Comparison of ENCODE assay signal across 8 cellular contexts in genomic region chr22:50783033-50783880, GRCh38. TPM values are rescaled to one million over a fixed set of nuclear protein-coding genes. Genes with fewer than 3 reads are reported as not detected.
DNase-seq lines count a peak whose midpoint lies in the region; ATAC-seq, FAIRE-seq and TF ChIP-seq lines count a peak whose summit lies in the region.
"Not testable (repeated sequence)": the region's sequence is repeated elsewhere in the genome, so short reads cannot be mapped to it uniquely, and the experiment has no call there.

RABL2B (minus strand) TSS chr22:50783636; CDS start chr22:50782294, 1,342 bp downstream.

- 2% methylated on average over 51 of the region's 77 CpGs for WGBS in hepatocyte (ENCODE audit: low lambda C conversion rate, missing lambda C conversion rate)

- TF ChIP-seq CTCF in astrocyte of the cerebellum (IDR thresholded peaks at IDR 0.05; ENCODE audit: low read depth, low read length, missing control alignments); hepatocyte (IDR thresholded peaks at IDR 0.05; ENCODE audit: poor library complexity): not testable (repeated sequence)

- not testable (repeated sequence) for H4K20me1 ChIP-seq in hepatocyte (ENCODE audit: insufficient read depth, poor library complexity, severe bottlenecking)

- H3K79me2 ChIP-seq in hepatocyte = not testable (repeated sequence)

- H3K4me2 ChIP-seq in hepatocyte = peak within 1 kb of the TSS; percentile 79

- not testable (repeated sequence) for H3K27ac ChIP-seq in hepatocyte; rectal smooth muscle tissue (ENCODE audit: low read depth, low read length)

- peak; percentile 88 for ATAC-seq in HG02943 (IDR thresholded peaks at IDR 0.05; ENCODE audit: low read depth, unreplicated experiment)

- peak; percentile 87 for DNase-seq in GM18507 (ENCODE audit: extremely low spot score, insufficient read length, low read depth)
- peak; percentile 61 for DNase-seq in NCI-H2029 (lab: John Stamatoyannopoulos, UW)
- peak; percentile 82 for DNase-seq in T-helper 9 cell
- peak; percentile 56 for DNase-seq in astrocyte of the cerebellum (ENCODE audit: low read depth)
- peak; percentile 94 for DNase-seq in hepatocyte (ENCODE audit: low spot score)
- DNase-seq in urothelium cell line (ENCODE audit: low spot score) = peak; percentile 92

- not testable (repeated sequence) for H3K9ac ChIP-seq in rectal smooth muscle tissue (ENCODE audit: low read length)

- H2AFZ ChIP-seq in hepatocyte = peak within 1 kb of the TSS; percentile 66

- H3K4me3 ChIP-seq in astrocyte of the cerebellum (ENCODE audit: low read depth, low read length) (peak within 1 kb of the TSS; percentile 47), hepatocyte (peak within 1 kb of the TSS; percentile 42), rectal smooth muscle tissue (ENCODE audit: low read length) (peak within 1 kb of the TSS; percentile 61)

- H3K27me3 ChIP-seq in hepatocyte; rectal smooth muscle tissue (ENCODE audit: control insufficient read depth, insufficient read depth, low read length): not testable (repeated sequence)

- in situ Hi-C loops in astrocyte of the cerebellum (cut with HindIII; ENCODE audit: low sequenced_read_pairs) = not testable (repeated sequence)

- H3K9me2 ChIP-seq in hepatocyte (replicated peaks; ENCODE audit: insufficient read depth) = not testable (repeated sequence)

- H3K36me3 ChIP-seq in hepatocyte (replicated peaks; ENCODE audit: insufficient read depth, low read depth); rectal smooth muscle tissue (ENCODE audit: control insufficient read depth, insufficient read depth, low read length): not testable (repeated sequence)

- not testable (repeated sequence) for H3K4me1 ChIP-seq in hepatocyte (ENCODE audit: insufficient read depth); rectal smooth muscle tissue (ENCODE audit: control insufficient read depth, insufficient read depth, low read length)

- not testable (repeated sequence) for H3K9me3 ChIP-seq in hepatocyte (ENCODE audit: low read depth)

- FAIRE-seq in GM18507 (lab: Jason Lieb, UNC) (peak; percentile 95), urothelium cell line (lab: Jason Lieb, UNC) (peak; percentile 96)

RNA-seq across cellular contexts. Expression of gene RABL2B, which starts in this region (rescaled TPM):
- 11.3 and 12.3 TPM in 2 replicates for total RNA-seq in hepatocyte
- polyA plus RNA-seq in hepatocyte = 31.0 and 36.8 TPM in 2 replicates
